Comparison of ENCODE assay signal across 9 cellular contexts in genomic region chr6:13573255-13573654, GRCh38. TPM values are rescaled to one million over a fixed set of nuclear protein-coding genes. Genes with fewer than 3 reads are reported as not detected.
DNase-seq lines count a peak whose midpoint lies in the region; ATAC-seq, FAIRE-seq and TF ChIP-seq lines count a peak whose summit lies in the region.
"Had no signal": no experiment of that assay in that cellular context is flagged by ENCODE, and none has a peak within 500 bp of the region (broad histone marks: within the 10 kb centered on the region; RNA-seq: fewer than 3 reads in every experiment).

No MANE protein-coding gene starts in this region.

- peak overlapping the region; percentile 83 for H3K4me3 Mint-ChIP-seq in GM23338

- H3K27ac ChIP-seq in GM23338 (ENCODE audit: low read depth) (peak overlapping the region; percentile 99), foreskin keratinocyte (peak overlapping the region; percentile 18)

- H3K79me2 ChIP-seq in GM23338 (replicated peaks; ENCODE audit: insufficient read depth): peaks cover 25% of the 10 kb centered on the region

- peaks cover 12% of the 10 kb centered on the region for H3K27me3 Mint-ChIP-seq in GM23338 (ENCODE audit: insufficient read depth, low read depth, poor library complexity)

- H3K4me3 ChIP-seq in GM23338: peak overlapping the region; percentile 84
- peak overlapping the region; percentile 81 for H3K4me3 ChIP-seq in WI38 (ENCODE audit: low read depth, low read length)
- peak overlapping the region; percentile 85 for H3K4me3 ChIP-seq in skeletal muscle cell (ENCODE audit: low read depth, low read length)

- DNase-seq in GM23338 (ENCODE audit: low spot score) (no peak), foreskin keratinocyte (no peak), skeletal muscle cell (ENCODE audit: low read depth) (no peak), Kasumi-1 (lab: John Stamatoyannopoulos, UW) (no peak), NCI-H446 (lab: John Stamatoyannopoulos, UW) (no peak), frontal cortex (ENCODE audit: low spot score in 2 of 2) (no peak), iPS-NIHi7 (ENCODE audit: extremely low spot score) (no peak)
- DNase-seq: NCI-H226 had no signal

- H3K36me3 Mint-ChIP-seq in GM23338 (ENCODE audit: low read depth): no peaks in the 10 kb centered on the region; the same call in 2 of the 3 replicates

- no peaks in the 10 kb centered on the region for H4K20me1 ChIP-seq in GM23338 (replicated peaks; ENCODE audit: insufficient read depth)

- peaks cover 10% of the 10 kb centered on the region for H3F3A ChIP-seq in GM23338 (replicated peaks; ENCODE audit: low read depth)

- H3K27me3 ChIP-seq in GM23338 (ENCODE audit: insufficient read depth) (no peaks in the 10 kb centered on the region), foreskin keratinocyte (no peaks in the 10 kb centered on the region)

- H3K9me2 ChIP-seq in GM23338 (ENCODE audit: insufficient read depth): no peaks in the 10 kb centered on the region

- peak overlapping the region; percentile 96 for H3K27ac Mint-ChIP-seq in GM23338

- ATAC-seq in GM23338: no peak
- ATAC-seq in foreskin keratinocyte: no peak

- no peaks in the 10 kb centered on the region for H3K36me3 ChIP-seq in GM23338 (ENCODE audit: insufficient read depth)

- peak overlapping the region; percentile 96 for H2AFZ ChIP-seq in GM23338

- H3K4me1 ChIP-seq in GM23338 (ENCODE audit: insufficient read depth): peaks cover 13% of the 10 kb centered on the region
- H3K4me1 ChIP-seq in foreskin keratinocyte: peaks cover 6% of the 10 kb centered on the region

- H3K4me1 Mint-ChIP-seq in GM23338: peaks cover 32% of the 10 kb centered on the region

- FAIRE-seq in frontal cortex (lab: Jason Lieb, UNC): no peak

- TF ChIP-seq CTCF in GM23338 (conservative IDR thresholded peaks at IDR 0.05; ENCODE audit: low read depth in 2 of 2) (no peak), WI38 (IDR thresholded peaks at IDR 0.05; ENCODE audit: low read depth, low read length) (no peak), foreskin keratinocyte (conservative IDR thresholded peaks at IDR 0.05) (no peak)

- H3K4me2 ChIP-seq in GM23338: peak overlapping the region; percentile 83

- H3K9me3 Mint-ChIP-seq in GM23338: no peaks in the 10 kb centered on the region; the same call in 2 of the 3 replicates

TF ChIP-seq in GM23338, 12 proteins besides CTCF, POLR2A, EP300 and RAD21:
- TF ChIP-seq EZH2 (IDR thresholded peaks at IDR 0.05; ENCODE audit: low read depth, unreplicated experiment): no peak
- no peak for TF ChIP-seq ZNF331 (CRISPR knock-in tag; IDR thresholded peaks at IDR 0.05; ENCODE audit: low read depth)
- TF ChIP-seq POLR2AphosphoS5 (IDR thresholded peaks at IDR 0.05; ENCODE audit: low read depth): no peak
- no peak for TF ChIP-seq JUNB (IDR thresholded peaks at IDR 0.05; ENCODE audit: unreplicated experiment)
- TF ChIP-seq ETS1 (IDR thresholded peaks at IDR 0.05): no peak
- TF ChIP-seq CREB1 (CRISPR knock-in tag; IDR thresholded peaks at IDR 0.05; ENCODE audit: low read depth): no peak
- TF ChIP-seq NANOG (IDR thresholded peaks at IDR 0.05; ENCODE audit: borderline replicate concordance): no peak
- TF ChIP-seq STAT1 (IDR thresholded peaks at IDR 0.05; ENCODE audit: unreplicated experiment): no peak
- no peak for TF ChIP-seq REST (IDR thresholded peaks at IDR 0.05; ENCODE audit: unreplicated experiment)
- no peak for TF ChIP-seq EZH2phosphoT487 (IDR thresholded peaks at IDR 0.05; ENCODE audit: unreplicated experiment)

RNA-seq across cellular contexts. Expression of gene SIRT5, which starts 1.1 kb away (rescaled TPM):
- 11.8 and 13.1 TPM in 2 replicates for total RNA-seq in GM23338 (2014; rRNA removed; shearing (Covaris generic))
- polyA plus RNA-seq in GM23338 (2016; fragmentation: Nextera tagmentation; extraction: Ambion mirVana) (7.4 and 9.8 TPM in 2 replicates), foreskin keratinocyte (6.3 and 6.4 TPM in 2 replicates)
- total RNA-seq in foreskin keratinocyte (8.8 and 8.9 TPM in 2 replicates), frontal cortex (25.3 TPM)

RNA-seq across cellular contexts. Expression of gene NOL7, which starts 41.9 kb away (rescaled TPM):
- total RNA-seq in GM23338 (2014; rRNA removed; shearing (Covaris generic)): 97.2 and 110 TPM in 2 replicates
- polyA plus RNA-seq in GM23338 (2016; fragmentation: Nextera tagmentation; extraction: Ambion mirVana) (251 and 253 TPM in 2 replicates), foreskin keratinocyte (86.7 and 96.3 TPM in 2 replicates)
- total RNA-seq in foreskin keratinocyte (79.1 and 83.9 TPM in 2 replicates), frontal cortex (46.5 TPM)
